12 cellular contexts compared by ENCODE assay signal in the genomic region with DNA sequence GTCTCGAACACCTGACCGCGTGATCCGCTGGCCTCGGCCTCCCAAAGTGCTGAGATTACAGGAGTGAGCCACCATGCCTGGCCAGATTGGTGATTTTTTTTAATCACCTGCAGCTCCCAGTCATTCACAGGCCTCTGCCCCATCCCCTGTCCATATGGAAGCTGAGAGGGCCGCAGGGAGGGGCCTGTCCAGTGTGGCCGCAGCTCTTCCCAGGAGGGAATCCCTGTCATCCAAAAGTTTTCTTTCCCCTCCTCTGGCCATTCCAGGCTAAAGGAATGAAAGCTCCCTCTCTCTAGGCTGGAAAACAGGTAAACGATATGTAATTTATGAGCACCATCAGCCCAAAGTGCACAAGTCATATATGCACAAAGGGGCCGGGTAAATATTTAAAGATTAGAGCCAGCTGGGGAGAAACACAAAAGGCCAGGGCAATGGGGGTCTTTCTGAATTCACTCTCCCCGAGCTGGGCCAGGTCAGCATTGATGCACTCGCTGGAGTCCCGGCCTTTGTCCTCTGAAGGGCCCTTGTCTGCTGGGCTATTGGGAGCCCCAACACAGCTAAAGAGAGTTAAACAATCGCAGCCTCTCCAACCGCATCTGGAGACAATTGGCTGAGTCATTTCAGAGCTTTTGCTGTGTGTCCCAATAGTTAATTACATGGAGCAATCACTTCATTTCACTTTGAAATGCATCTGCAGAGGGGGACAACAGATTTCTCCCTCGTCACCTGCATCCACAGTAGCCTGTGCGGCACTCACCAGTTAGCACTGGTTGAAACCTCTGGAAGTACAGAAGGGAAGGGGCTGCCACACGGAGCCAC. TPM values are rescaled to one million over a fixed set of nuclear protein-coding genes. Genes with fewer than 3 reads are reported as not detected.
DNase-seq lines count a peak whose midpoint lies in the region; ATAC-seq and TF ChIP-seq lines count a peak whose summit lies in the region.
"Had no signal": no experiment of that assay in that cellular context is flagged by ENCODE, and none has a peak within 500 bp of the region (broad histone marks: within the 10 kb centered on the region; RNA-seq: fewer than 3 reads in every experiment).

No MANE protein-coding gene starts in this region.

- no peaks in the 10 kb centered on the region for H3K9me3 Mint-ChIP-seq in natural killer cell
- H3K9me3 Mint-ChIP-seq: activated CD4-positive, alpha-beta T cell treated with anti-CD3 and anti-CD28 coated beads, Interleukin-2, amount 10 ng/mL, durations not matched to agents 24 days and 14 days; activated naive CD4-positive, alpha-beta T cell treated with anti-CD3 and anti-CD28 coated beads, Interleukin-2, amount 50 U/mL, for 72 hours had no signal

- TF ChIP-seq CTCF in ascending aorta (IDR thresholded peaks at IDR 0.05) (no peak), natural killer cell (IDR thresholded peaks at IDR 0.05) (no peak)

- H3K27ac Mint-ChIP-seq in natural killer cell, result no peak overlapping the region
- H3K27ac Mint-ChIP-seq: activated CD4-positive, alpha-beta T cell treated with anti-CD3 and anti-CD28 coated beads, Interleukin-2, amount 10 ng/mL, durations not matched to agents 24 days and 14 days; activated naive CD4-positive, alpha-beta T cell treated with anti-CD3 and anti-CD28 coated beads, Interleukin-2, amount 50 U/mL, for 72 hours had no signal

- H3K27ac ChIP-seq in ascending aorta, result no peak overlapping the region
- H3K27ac ChIP-seq: neutrophil, RWPE1, tibial nerve had no signal

- H3K4me1 ChIP-seq in ascending aorta, result peaks cover 3 to 7% of the 10 kb centered on the region in 2 donors

- peaks cover 36% of the 10 kb centered on the region for H3K27me3 ChIP-seq in ascending aorta

- intact Hi-C loops in ascending aorta (cut with DNase I), result no loop called here
- intact Hi-C loops in natural killer cell (cut with micrococcal nuclease), result loop anchor here (5.0 kb wide), 1 partner anchor 133 kb away; no protein-coding TSS in a partner anchor

- H3K4me3 Mint-ChIP-seq in natural killer cell, result no peak overlapping the region
- H3K4me3 Mint-ChIP-seq: activated CD4-positive, alpha-beta T cell treated with anti-CD3 and anti-CD28 coated beads, Interleukin-2, amount 10 ng/mL, durations not matched to agents 24 days and 14 days had no signal

- no peaks in the 10 kb centered on the region for H3K36me3 Mint-ChIP-seq in natural killer cell

- DNase-seq in HS-5 (ENCODE audit: low read depth) (peak; percentile 53), NCI-H774 (lab: John Stamatoyannopoulos, UW) (peak; percentile 10), iris pigment epithelial cell (ENCODE audit: low read depth) (peak; percentile 55), ascending aorta (ENCODE audit: low spot score in 2 of 2) (no peak), natural killer cell (no peak)
- DNase-seq: activated CD4-positive, alpha-beta T cell treated with anti-CD3 and anti-CD28 coated beads, Interleukin-2, amount 10 ng/mL, durations not matched to agents 24 days and 14 days; effector memory CD4-positive, alpha-beta T cell had no signal

- no peaks in the 10 kb centered on the region for H3K9me3 ChIP-seq in ascending aorta
- H3K9me3 ChIP-seq: neutrophil, tibial nerve had no signal

- ATAC-seq in natural killer cell, result no peak
- no peak for ATAC-seq in HG02623 (IDR thresholded peaks at IDR 0.05; ENCODE audit: unreplicated experiment)
- ATAC-seq: activated naive CD4-positive, alpha-beta T cell treated with anti-CD3 and anti-CD28 coated beads, Interleukin-2, amount 50 U/mL, for 72 hours had no signal

- no peaks in the 10 kb centered on the region for H3K36me3 ChIP-seq in ascending aorta
- H3K36me3 ChIP-seq: neutrophil, tibial nerve had no signal

- H3K4me3 ChIP-seq in ascending aorta, result no peak overlapping the region
- H3K4me3 ChIP-seq: tibial nerve had no signal

- peaks cover 7 to 10% of the 10 kb centered on the region in 2 donors for H3K4me1 Mint-ChIP-seq in natural killer cell

- H3K27me3 Mint-ChIP-seq in natural killer cell (ENCODE audit: low read depth in 2 of 2), result peaks cover 17 to 36% of the 10 kb centered on the region in 2 donors

RNA-seq across cellular contexts. Expression of a gene that starts 3.8 kb away (rescaled TPM):
- total RNA-seq in ascending aorta, result not detected
- not detected for total RNA-seq in natural killer cell
- total RNA-seq: activated CD4-positive, alpha-beta T cell treated with anti-CD3 and anti-CD28 coated beads, Interleukin-2, amount 10 ng/mL, durations not matched to agents 24 days and 14 days; activated naive CD4-positive, alpha-beta T cell treated with anti-CD3 and anti-CD28 coated beads, Interleukin-2, amount 50 U/mL, for 72 hours; tibial nerve had no signal

RNA-seq across cellular contexts. Expression of a gene that starts 4.4 kb away (rescaled TPM):
- total RNA-seq in ascending aorta, result 96.7 TPM
- 10 to 100 TPM in 2 of 3 donors, 1 to 10 TPM in 1; 8.6 to 16.9 (median 15.6) TPM for total RNA-seq in natural killer cell

RNA-seq across cellular contexts. Expression of a gene that starts 20.7 kb away (rescaled TPM):
- total RNA-seq in ascending aorta (24.3 TPM), natural killer cell (1 to 10 TPM; 8.5 to 9.7 (median 8.7) TPM)

RNA-seq across cellular contexts. Expression of a gene that starts 34.2 kb away (rescaled TPM):
- total RNA-seq in ascending aorta (81.1 TPM), natural killer cell (1 to 10 TPM; 2.1 to 5.5 (median 2.3) TPM)

RNA-seq across cellular contexts. Expression of a gene that starts 40.8 kb away (rescaled TPM):
- total RNA-seq in ascending aorta (88.8 TPM), natural killer cell (100 to 1,000 TPM; 210 to 239 (median 228) TPM)

Comparison
In these comparisons a context has a peak if more than half of its experiments do, and no peak if none do; other contexts are left out.
1. DNase-seq: peak in HS-5 (single experiment), NCI-H774 (single experiment) and iris pigment epithelial cell (single experiment); none in ascending aorta (0 of 2) and natural killer cell (single experiment).